ENCODE assay signal across 8 cellular contexts in genomic region chr5:147188200-147189108, GRCh38. TPM values are rescaled to one million over a fixed set of nuclear protein-coding genes. Genes with fewer than 3 reads are reported as not detected.
A peak's percentile ranks its signal among the peaks of the same experiment; 100 is the strongest.
DNase-seq lines count a peak whose midpoint lies in the region; ATAC-seq, FAIRE-seq and TF ChIP-seq lines count a peak whose summit lies in the region.

No MANE protein-coding gene starts in this region.

- no peaks in the 10 kb centered on the region for H3K4me1 ChIP-seq in neural progenitor cell

- no peak overlapping the region for H3K9ac ChIP-seq in neural progenitor cell

- TF ChIP-seq CTCF in D721Med (IDR thresholded peaks at IDR 0.05; ENCODE audit: insufficient read depth, missing control alignments) (peak; percentile 86), fibroblast of mammary gland (conservative IDR thresholded peaks at IDR 0.05; ENCODE audit: control insufficient read depth, insufficient read depth, low read depth, low read length) (peak; percentile 74), neural progenitor cell (IDR thresholded peaks at IDR 0.05) (peak; percentile 93)
- peak; percentile 67 for TF ChIP-seq CTCF in activated CD8-positive, alpha-beta T cell treated with anti-CD3 and anti-CD28 coated beads for 36 hours (IDR thresholded peaks at IDR 0.05)

- H3K4me3 Mint-ChIP-seq in activated CD8-positive, alpha-beta T cell treated with anti-CD3 and anti-CD28 coated beads for 36 hours = no peak overlapping the region
- H3K4me3 Mint-ChIP-seq in neural progenitor cell = no peak overlapping the region
- H3K4me3 Mint-ChIP-seq in stimulated activated memory B cell treated with anti-CD40 and anti-IgM and Interleukin-4, amounts not matched to agents 10 μg/mL and 1 μg/mL and 100 μg/mL, for 72 hours = no peak overlapping the region

- intact Hi-C loops in activated CD8-positive, alpha-beta T cell treated with anti-CD3 and anti-CD28 coated beads for 36 hours (cut with micrococcal nuclease) = loop anchor here (2.0 to 5.0 kb wide), 3 partner anchors 91 to 654 kb away; no protein-coding TSS in a partner anchor

- no peaks in the 10 kb centered on the region for H3K36me3 Mint-ChIP-seq in activated CD8-positive, alpha-beta T cell treated with anti-CD3 and anti-CD28 coated beads for 36 hours (ENCODE audit: low read depth)
- H3K36me3 Mint-ChIP-seq in neural progenitor cell = no peaks in the 10 kb centered on the region
- H3K36me3 Mint-ChIP-seq in stimulated activated memory B cell treated with anti-CD40 and anti-IgM and Interleukin-4, amounts not matched to agents 10 μg/mL and 1 μg/mL and 100 μg/mL, for 72 hours = no peaks in the 10 kb centered on the region

- no peak overlapping the region for H3K4me3 ChIP-seq in fibroblast of mammary gland (ENCODE audit: control insufficient read depth, low read depth, low read length)
- H3K4me3 ChIP-seq in neural progenitor cell = no peak overlapping the region

- peak overlapping the region; percentile 74 for H2AFZ ChIP-seq in neural progenitor cell (replicated peaks)

- ATAC-seq in HG03378 (IDR thresholded peaks at IDR 0.05; ENCODE audit: unreplicated experiment) = peak; percentile 85
- peak; percentile 67 for ATAC-seq in activated CD8-positive, alpha-beta T cell treated with anti-CD3 and anti-CD28 coated beads for 36 hours
- no peak for ATAC-seq in stimulated activated memory B cell treated with anti-CD40 and anti-IgM and Interleukin-4, amounts not matched to agents 10 μg/mL and 1 μg/mL and 100 μg/mL, for 72 hours

- no peaks in the 10 kb centered on the region for H3K79me2 ChIP-seq in neural progenitor cell (ENCODE audit: low read depth)

- no peaks in the 10 kb centered on the region for H3K27me3 ChIP-seq in neural progenitor cell

- H3K4me1 Mint-ChIP-seq in activated CD8-positive, alpha-beta T cell treated with anti-CD3 and anti-CD28 coated beads for 36 hours (ENCODE audit: low read depth) = peaks cover 7% of the 10 kb centered on the region
- H3K4me1 Mint-ChIP-seq in neural progenitor cell = peaks cover 18% of the 10 kb centered on the region
- no peaks in the 10 kb centered on the region for H3K4me1 Mint-ChIP-seq in stimulated activated memory B cell treated with anti-CD40 and anti-IgM and Interleukin-4, amounts not matched to agents 10 μg/mL and 1 μg/mL and 100 μg/mL, for 72 hours

- H3F3A ChIP-seq in neural progenitor cell (ENCODE audit: low read depth) = no peaks in the 10 kb centered on the region

- H3K27ac ChIP-seq in neural progenitor cell = no peak overlapping the region

- POLR2A ChIA-PET in activated CD8-positive, alpha-beta T cell treated with anti-CD3 and anti-CD28 coated beads for 36 hours (lab: Charles Lee) = no interaction called here

- H3K27ac Mint-ChIP-seq in activated CD8-positive, alpha-beta T cell treated with anti-CD3 and anti-CD28 coated beads for 36 hours = no peak overlapping the region
- no peak overlapping the region for H3K27ac Mint-ChIP-seq in neural progenitor cell
- H3K27ac Mint-ChIP-seq in stimulated activated memory B cell treated with anti-CD40 and anti-IgM and Interleukin-4, amounts not matched to agents 10 μg/mL and 1 μg/mL and 100 μg/mL, for 72 hours = no peak overlapping the region

- H3K36me3 ChIP-seq in neural progenitor cell = no peaks in the 10 kb centered on the region

- H3K27me3 Mint-ChIP-seq in activated CD8-positive, alpha-beta T cell treated with anti-CD3 and anti-CD28 coated beads for 36 hours = peaks cover 10% of the 10 kb centered on the region
- peaks cover 2% of the 10 kb centered on the region for H3K27me3 Mint-ChIP-seq in neural progenitor cell (ENCODE audit: insufficient read depth, low read depth)
- no peaks in the 10 kb centered on the region for H3K27me3 Mint-ChIP-seq in stimulated activated memory B cell treated with anti-CD40 and anti-IgM and Interleukin-4, amounts not matched to agents 10 μg/mL and 1 μg/mL and 100 μg/mL, for 72 hours

- no peak overlapping the region for H3K4me2 ChIP-seq in neural progenitor cell

- no peaks in the 10 kb centered on the region for H3K9me3 ChIP-seq in neural progenitor cell (ENCODE audit: low read depth)

- peak; percentile 84 for FAIRE-seq in D721Med (lab: Jason Lieb, UNC)

- no peaks in the 10 kb centered on the region for H3K9me3 Mint-ChIP-seq in activated CD8-positive, alpha-beta T cell treated with anti-CD3 and anti-CD28 coated beads for 36 hours
- H3K9me3 Mint-ChIP-seq in neural progenitor cell = peaks cover 7% of the 10 kb centered on the region
- H3K9me3 Mint-ChIP-seq in stimulated activated memory B cell treated with anti-CD40 and anti-IgM and Interleukin-4, amounts not matched to agents 10 μg/mL and 1 μg/mL and 100 μg/mL, for 72 hours = no peaks in the 10 kb centered on the region

- DNase-seq in D721Med (ENCODE audit: insufficient read length, low spot score) = peak; percentile 23
- DNase-seq in GM19240 (ENCODE audit: insufficient read length, low spot score) = peak; percentile 19
- peak; percentile 60 for DNase-seq in NCI-H446 treated with DMSO at 0.1 percent for 48 hours (lab: John Stamatoyannopoulos, UW)
- DNase-seq in activated CD8-positive, alpha-beta T cell treated with anti-CD3 and anti-CD28 coated beads for 36 hours = peak; percentile 54
- DNase-seq in fibroblast of mammary gland (ENCODE audit: low read depth) = peak; percentile 74
- DNase-seq in neural progenitor cell (ENCODE audit: low spot score) = peak; percentile 84

- CTCF ChIA-PET in activated CD8-positive, alpha-beta T cell treated with anti-CD3 and anti-CD28 coated beads for 36 hours (lab: Charles Lee) = interaction anchor here (0.6 to 3.3 kb wide), 51 partner anchors 9 to 957 kb away, joined by 3 to 40 read pairs (median 4); no protein-coding TSS in a partner anchor

- no peaks in the 10 kb centered on the region for H4K20me1 ChIP-seq in neural progenitor cell (ENCODE audit: low read depth)

RNA-seq across cellular contexts. Expression of gene STK32A, which starts 46.4 kb away (rescaled TPM):
- total RNA-seq in activated CD8-positive, alpha-beta T cell treated with anti-CD3 and anti-CD28 coated beads for 36 hours = not detected
- total RNA-seq in neural progenitor cell (ENCODE audit: low replicate concordance) = 13.0 and 16.7 TPM in 2 replicates

Comparison
In these comparisons a context has a peak if more than half of its experiments do, and no peak if none do; other contexts are left out.
1. DNase-seq: peak in every context shown above with its lines; median percentile 84 in neural progenitor cell; 74 in fibroblast of mammary gland; 60 in NCI-H446 treated with DMSO at 0.1 percent for 48 hours; 54 in activated CD8-positive, alpha-beta T cell treated with anti-CD3 and anti-CD28 coated beads for 36 hours; 23 in D721Med; 19 in GM19240.
2. RNA of gene STK32A, which starts 46.4 kb away (total RNA-seq): 13.0 to 16.7 TPM in neural progenitor cell; not detected in activated CD8-positive, alpha-beta T cell treated with anti-CD3 and anti-CD28 coated beads for 36 hours; every median in the first group is over 10 times any median in the second.
3. Peak in every context shown above with its lines, with median percentiles within 50 percentile points of each other: CTCF ChIP-seq.